In the genomic region with DNA sequence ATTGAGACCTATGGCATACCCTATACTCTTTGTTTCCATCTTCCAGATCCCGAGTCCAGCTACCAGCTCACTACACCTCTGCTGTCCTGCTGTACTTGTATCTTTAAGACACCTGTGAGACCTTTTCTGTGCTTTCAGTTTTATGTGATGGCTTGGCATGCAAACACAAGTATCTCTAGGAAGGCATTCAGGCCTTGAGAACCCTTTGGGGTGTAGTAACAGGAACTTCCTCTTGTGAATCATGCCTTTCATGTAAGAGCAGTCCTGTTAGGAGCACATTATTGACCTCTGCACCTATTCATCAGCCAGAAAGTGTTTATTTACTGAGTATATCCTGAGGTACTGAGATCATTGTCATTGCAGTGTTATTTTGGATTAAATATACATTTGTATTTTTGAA, we compare ENCODE assay signal across 10 cellular contexts.
DNase-seq lines count a peak whose midpoint lies in the region; ATAC-seq, FAIRE-seq and TF ChIP-seq lines count a peak whose summit lies in the region.
"Had no signal": no experiment of that assay in that cellular context is flagged by ENCODE, and none has a peak within 500 bp of the region (broad histone marks: within the 10 kb centered on the region; RNA-seq: fewer than 3 reads in every experiment).

No MANE protein-coding gene starts in this region.

- H3K4me2 ChIP-seq in hepatocyte (no peak overlapping the region), neuronal stem cell (ENCODE audit: insufficient read depth, low read length, poor library complexity, severe bottlenecking) (no peak overlapping the region)

- no peaks in the 10 kb centered on the region for H4K20me1 ChIP-seq in hepatocyte (ENCODE audit: insufficient read depth, poor library complexity, severe bottlenecking)

- no peak overlapping the region for H3K14ac ChIP-seq in neuronal stem cell (ENCODE audit: low read length)

- TF ChIP-seq CTCF in hepatocyte (IDR thresholded peaks at IDR 0.05; ENCODE audit: poor library complexity), result no peak

- H3K27me3 Mint-ChIP-seq in activated CD4-positive, alpha-beta memory T cell treated with anti-CD3 and anti-CD28 coated beads, Interleukin-2, amount 10 ng/mL, durations not matched to agents 7 days and 5 days, result no peaks in the 10 kb centered on the region

- H3K9me2 ChIP-seq in hepatocyte (replicated peaks; ENCODE audit: insufficient read depth), result no peaks in the 10 kb centered on the region

- H2BK120ac ChIP-seq in neuronal stem cell (ENCODE audit: low read depth, low read length), result no peak overlapping the region

- H3K36me3 ChIP-seq in hepatocyte (replicated peaks; ENCODE audit: insufficient read depth, low read depth), result no peaks in the 10 kb centered on the region
- H3K36me3 ChIP-seq in neuronal stem cell (replicated peaks in 1 of 2; ENCODE audit: control insufficient read depth in 2 of 2, insufficient read depth in 2 of 2, low read length in 2 of 2), result no peaks in the 10 kb centered on the region

- no peak overlapping the region for H2AK5ac ChIP-seq in neuronal stem cell (ENCODE audit: low read depth, low read length)

- H3K36me3 Mint-ChIP-seq in activated CD4-positive, alpha-beta memory T cell treated with anti-CD3 and anti-CD28 coated beads, Interleukin-2, amount 10 ng/mL, durations not matched to agents 7 days and 5 days (ENCODE audit: low read depth), result no peaks in the 10 kb centered on the region

- H3K4me3 ChIP-seq in hepatocyte, result no peak overlapping the region
- H3K4me3 ChIP-seq in neuronal stem cell (ENCODE audit: low read length in 2 of 2), result no peak overlapping the region

- H3K4me1 Mint-ChIP-seq in activated CD4-positive, alpha-beta memory T cell treated with anti-CD3 and anti-CD28 coated beads, Interleukin-2, amount 10 ng/mL, durations not matched to agents 7 days and 5 days, result peaks cover 4% of the 10 kb centered on the region

- ATAC-seq in GM21723 (IDR thresholded peaks at IDR 0.05; ENCODE audit: unreplicated experiment) (peak; percentile 75), HG03571 (IDR thresholded peaks at IDR 0.05; ENCODE audit: unreplicated experiment) (peak; percentile 65)

- H3K9ac ChIP-seq in neuronal stem cell (ENCODE audit: low read depth, low read length, poor library complexity), result no peak overlapping the region

- H3K27me3 ChIP-seq in hepatocyte, result no peaks in the 10 kb centered on the region
- H3K27me3 ChIP-seq in neuronal stem cell (ENCODE audit: control insufficient read depth in 3 of 3, insufficient read depth in 3 of 3, low read depth in 1 of 3, low read length in 3 of 3), result no peaks in the 10 kb centered on the region

- no peak overlapping the region for H2BK15ac ChIP-seq in neuronal stem cell (ENCODE audit: low read length)

- no peaks in the 10 kb centered on the region for H3K79me2 ChIP-seq in hepatocyte

- WGBS in hepatocyte (ENCODE audit: low lambda C conversion rate, missing lambda C conversion rate), result 97% methylated on average over 1 of the region's 1 CpG
- no CpG with 5 or more reads among the region's 1 CpG for WGBS in neuronal stem cell (ENCODE audit: extremely low coverage in 2 of 2, insufficient read length in 2 of 2, insufficient replicate concordance in 1 of 2), 2 donors

- no peak overlapping the region for H3K18ac ChIP-seq in neuronal stem cell (ENCODE audit: low read length)

- peak; percentile 26 for DNase-seq in GM18507 (ENCODE audit: extremely low spot score, insufficient read length, low read depth)
- DNase-seq in hepatocyte (ENCODE audit: low spot score), result peak; percentile 10
- no peak for DNase-seq in stimulated activated CD4-positive, alpha-beta T cell treated with anti-CD3 and anti-CD28 coated beads, Interleukin-4, amount 100 ng/mL, for 24 hours
- DNase-seq in activated CD4-positive, alpha-beta memory T cell treated with anti-CD3 and anti-CD28 coated beads, Interleukin-2, amount 10 ng/mL, durations not matched to agents 7 days and 5 days, result no peak
- DNase-seq in neuronal stem cell (ENCODE audit: low spot score), result no peak
- no peak for DNase-seq in NCI-H2227 (lab: John Stamatoyannopoulos, UW; ENCODE audit: unreplicated experiment)

- H3K9me3 ChIP-seq in hepatocyte (ENCODE audit: low read depth) (no peaks in the 10 kb centered on the region), neuronal stem cell (replicated peaks in 1 of 2; ENCODE audit: control insufficient read depth in 2 of 2, insufficient read depth in 1 of 2, low read depth in 1 of 2, low read length in 2 of 2) (peaks cover 0 to 1% of the 10 kb centered on the region in 2 donors)

- H3K4me1 ChIP-seq in hepatocyte (ENCODE audit: insufficient read depth) (no peaks in the 10 kb centered on the region), neuronal stem cell (ENCODE audit: control insufficient read depth in 2 of 2, insufficient read depth in 1 of 2, low read depth in 1 of 2, low read length in 2 of 2) (no peaks in the 10 kb centered on the region)

- H2BK12ac ChIP-seq in neuronal stem cell (ENCODE audit: low read length), result no peak overlapping the region

- H3K27ac ChIP-seq in hepatocyte (no peak overlapping the region), neuronal stem cell (replicated peaks; ENCODE audit: low read length) (no peak overlapping the region)

- CTCF ChIA-PET in activated CD4-positive, alpha-beta memory T cell treated with anti-CD3 and anti-CD28 coated beads, Interleukin-2, amount 10 ng/mL, durations not matched to agents 7 days and 5 days (lab: Charles Lee), result no interaction called here

- no peak overlapping the region for H4K8ac ChIP-seq in neuronal stem cell (ENCODE audit: low read depth, low read length)

- no peak overlapping the region for H3K23ac ChIP-seq in neuronal stem cell (ENCODE audit: low read depth, low read length, poor library complexity)

- H3K27ac Mint-ChIP-seq in activated CD4-positive, alpha-beta memory T cell treated with anti-CD3 and anti-CD28 coated beads, Interleukin-2, amount 10 ng/mL, durations not matched to agents 7 days and 5 days, result no peak overlapping the region
- H3K27ac Mint-ChIP-seq: T-helper 1 cell treated with Interleukin-12 subunit alpha and Interleukin-12 subunit beta and Interleukin-4 antibody, amounts not matched to agents 30 μg/mL and 1 μg/mL, for 36 hours had no signal

- no peak overlapping the region for H4K91ac ChIP-seq in neuronal stem cell (ENCODE audit: low read depth, low read length, poor library complexity)

- no peaks in the 10 kb centered on the region for H3K9me3 Mint-ChIP-seq in activated CD4-positive, alpha-beta memory T cell treated with anti-CD3 and anti-CD28 coated beads, Interleukin-2, amount 10 ng/mL, durations not matched to agents 7 days and 5 days
- H3K9me3 Mint-ChIP-seq: T-helper 1 cell treated with Interleukin-12 subunit alpha and Interleukin-12 subunit beta and Interleukin-4 antibody, amounts not matched to agents 30 μg/mL and 1 μg/mL, for 36 hours had no signal

- POLR2A ChIA-PET in activated CD4-positive, alpha-beta memory T cell treated with anti-CD3 and anti-CD28 coated beads, Interleukin-2, amount 10 ng/mL, durations not matched to agents 7 days and 5 days (lab: Charles Lee), result no interaction called here

- no peak overlapping the region for H2AFZ ChIP-seq in hepatocyte
- H2AFZ ChIP-seq in neuronal stem cell (ENCODE audit: low read length), result no peak overlapping the region

- H3K79me1 ChIP-seq in neuronal stem cell (ENCODE audit: low read depth, low read length), result no peaks in the 10 kb centered on the region

- no peak overlapping the region for H3K4me3 Mint-ChIP-seq in activated CD4-positive, alpha-beta memory T cell treated with anti-CD3 and anti-CD28 coated beads, Interleukin-2, amount 10 ng/mL, durations not matched to agents 7 days and 5 days
- H3K4me3 Mint-ChIP-seq: T-helper 1 cell treated with Interleukin-12 subunit alpha and Interleukin-12 subunit beta and Interleukin-4 antibody, amounts not matched to agents 30 μg/mL and 1 μg/mL, for 36 hours had no signal

- no peak overlapping the region for H2BK5ac ChIP-seq in neuronal stem cell (ENCODE audit: low read length)

- FAIRE-seq in GM18507 (lab: Jason Lieb, UNC), result no peak
- FAIRE-seq: colon had no signal

- no peak overlapping the region for H3K4ac ChIP-seq in neuronal stem cell (ENCODE audit: low read length)

Comparison
In these comparisons a context has a peak if more than half of its experiments do, and no peak if none do; other contexts are left out.
1. DNase-seq: peak in GM18507 (single experiment) and hepatocyte (single experiment); none in stimulated activated CD4-positive, alpha-beta T cell treated with anti-CD3 and anti-CD28 coated beads, Interleukin-4, amount 100 ng/mL, for 24 hours (single experiment), activated CD4-positive, alpha-beta memory T cell treated with anti-CD3 and anti-CD28 coated beads, Interleukin-2, amount 10 ng/mL, durations not matched to agents 7 days and 5 days (single experiment), neuronal stem cell (single experiment) and NCI-H2227 (single experiment).